In the genomic region with DNA sequence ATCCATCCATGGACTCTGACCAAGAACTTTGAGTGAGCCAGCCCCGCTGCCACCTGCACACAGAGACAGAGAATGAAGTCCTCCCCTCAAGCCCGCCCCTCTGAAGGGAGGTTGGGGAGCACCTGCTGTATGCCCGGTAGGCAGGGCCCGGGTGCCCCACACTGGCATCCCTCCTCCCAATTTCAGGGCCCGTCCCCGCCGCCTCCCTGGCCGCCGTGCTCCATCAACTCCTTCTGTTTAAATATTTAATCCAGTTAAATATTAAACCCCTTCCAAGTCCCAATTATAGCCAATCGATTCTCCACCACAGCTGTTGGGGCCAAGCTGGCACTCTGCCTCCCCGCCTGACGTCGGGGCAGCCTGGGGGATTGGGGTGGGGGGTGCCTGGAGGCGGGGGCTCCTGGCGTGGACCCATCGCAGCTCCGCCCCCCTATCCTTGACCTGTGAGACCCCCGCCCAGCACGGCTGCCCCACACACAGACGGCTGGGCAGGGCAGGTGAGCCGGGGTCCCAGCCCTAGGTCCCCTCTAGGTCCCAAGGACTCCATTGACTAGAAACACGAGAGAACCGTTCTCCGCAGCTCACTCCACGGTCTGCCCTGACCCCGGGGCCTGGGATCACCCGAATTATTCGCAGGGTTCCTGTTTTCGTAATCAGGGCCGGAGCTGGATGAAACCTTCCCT, we compare ENCODE assay signal across 2 cellular contexts.
TF ChIP-seq lines count a peak whose summit lies in the region.

No MANE protein-coding gene starts in this region.

TF ChIP-seq in A549, 52 proteins besides CTCF, POLR2A, EP300 and RAD21:
- TF ChIP-seq, protein P1, sequence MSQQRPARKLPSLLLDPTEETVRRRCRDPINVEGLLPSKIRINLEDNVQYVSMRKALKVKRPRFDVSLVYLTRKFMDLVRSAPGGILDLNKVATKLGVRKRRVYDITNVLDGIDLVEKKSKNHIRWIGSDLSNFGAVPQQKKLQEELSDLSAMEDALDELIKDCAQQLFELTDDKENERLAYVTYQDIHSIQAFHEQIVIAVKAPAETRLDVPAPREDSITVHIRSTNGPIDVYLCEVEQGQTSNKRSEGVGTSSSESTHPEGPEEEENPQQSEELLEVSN (IDR thresholded peaks at IDR 0.05; ENCODE audit: borderline replicate concordance, low read depth) = no peak
- TF ChIP-seq HDAC2 (IDR thresholded peaks at IDR 0.05) (no peak), MYC (IDR thresholded peaks at IDR 0.05; ENCODE audit: borderline replicate concordance, low read length) (no peak), ZC3H11A (IDR thresholded peaks at IDR 0.05) (no peak), BHLHE40 (IDR thresholded peaks at IDR 0.05; ENCODE audit: low read depth, low read length) (no peak), PHF8 (IDR thresholded peaks at IDR 0.05; ENCODE audit: borderline replicate concordance, low read depth) (no peak), CEBPB (IDR thresholded peaks at IDR 0.05) (no peak), NFE2L2 (conservative IDR thresholded peaks at IDR 0.05; ENCODE audit: low read length) (no peak), JUN (IDR thresholded peaks at IDR 0.05) (no peak), NR3C1 (IDR thresholded peaks at IDR 0.05) (no peak), RARB (CRISPR knock-in tag; IDR thresholded peaks at IDR 0.05) (no peak), HEYL (CRISPR knock-in tag; IDR thresholded peaks at IDR 0.05) (no peak), MAFK (IDR thresholded peaks at IDR 0.05; ENCODE audit: partially characterized antibody) (no peak), HOXB5 (CRISPR knock-in tag; IDR thresholded peaks at IDR 0.05) (no peak), RFX5 (IDR thresholded peaks at IDR 0.05) (no peak)
- TF ChIP-seq, protein P2, sequence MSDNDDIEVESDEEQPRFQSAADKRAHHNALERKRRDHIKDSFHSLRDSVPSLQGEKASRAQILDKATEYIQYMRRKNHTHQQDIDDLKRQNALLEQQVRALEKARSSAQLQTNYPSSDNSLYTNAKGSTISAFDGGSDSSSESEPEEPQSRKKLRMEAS (IDR thresholded peaks at IDR 0.05) = no peak

TF ChIP-seq in HepG2, 621 proteins besides CTCF, POLR2A, EP300 and RAD21:
- TF ChIP-seq, protein P3, sequence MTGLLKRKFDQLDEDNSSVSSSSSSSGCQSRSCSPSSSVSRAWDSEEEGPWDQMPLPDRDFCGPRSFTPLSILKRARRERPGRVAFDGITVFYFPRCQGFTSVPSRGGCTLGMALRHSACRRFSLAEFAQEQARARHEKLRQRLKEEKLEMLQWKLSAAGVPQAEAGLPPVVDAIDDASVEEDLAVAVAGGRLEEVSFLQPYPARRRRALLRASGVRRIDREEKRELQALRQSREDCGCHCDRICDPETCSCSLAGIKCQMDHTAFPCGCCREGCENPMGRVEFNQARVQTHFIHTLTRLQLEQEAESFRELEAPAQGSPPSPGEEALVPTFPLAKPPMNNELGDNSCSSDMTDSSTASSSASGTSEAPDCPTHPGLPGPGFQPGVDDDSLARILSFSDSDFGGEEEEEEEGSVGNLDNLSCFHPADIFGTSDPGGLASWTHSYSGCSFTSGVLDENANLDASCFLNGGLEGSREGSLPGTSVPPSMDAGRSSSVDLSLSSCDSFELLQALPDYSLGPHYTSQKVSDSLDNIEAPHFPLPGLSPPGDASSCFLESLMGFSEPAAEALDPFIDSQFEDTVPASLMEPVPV (CRISPR knock-in tag; IDR thresholded peaks at IDR 0.05) = no peak
- TF ChIP-seq MXD4 (CRISPR knock-in tag; IDR thresholded peaks at IDR 0.05) (no peak), NR1H2 (CRISPR knock-in tag; IDR thresholded peaks at IDR 0.05; ENCODE audit: borderline replicate concordance, low read depth) (no peak), ZNF263 (CRISPR knock-in tag; IDR thresholded peaks at IDR 0.05) (peak; percentile 93)
- TF ChIP-seq, protein P4, sequence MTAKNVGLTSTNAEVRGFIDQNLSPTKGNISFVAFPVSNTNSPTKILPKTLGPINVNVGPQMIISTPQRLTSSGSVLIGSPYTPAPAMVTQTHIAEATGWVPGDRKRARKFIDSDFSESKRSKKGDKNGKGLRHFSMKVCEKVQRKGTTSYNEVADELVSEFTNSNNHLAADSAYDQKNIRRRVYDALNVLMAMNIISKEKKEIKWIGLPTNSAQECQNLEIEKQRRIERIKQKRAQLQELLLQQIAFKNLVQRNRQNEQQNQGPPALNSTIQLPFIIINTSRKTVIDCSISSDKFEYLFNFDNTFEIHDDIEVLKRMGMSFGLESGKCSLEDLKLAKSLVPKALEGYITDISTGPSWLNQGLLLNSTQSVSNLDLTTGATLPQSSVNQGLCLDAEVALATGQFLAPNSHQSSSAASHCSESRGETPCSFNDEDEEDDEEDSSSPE (CRISPR knock-in tag; IDR thresholded peaks at IDR 0.05) = no peak
